Comparison of ENCODE assay signal across 1 cellular context in genomic region chr20:33810885-33811762, GRCh38.
TF ChIP-seq lines count a peak whose summit lies in the region.

Gene CHMP4B (plus strand): TSS chr20:33811348. CDS start chr20:33811469, 121 bp downstream.

TF ChIP-seq in HepG2, 621 proteins besides CTCF, POLR2A, EP300 and RAD21 (continued from another document and continues in another):
- peak; percentile 63 for TF ChIP-seq FOXP4 (CRISPR knock-in tag; IDR thresholded peaks at IDR 0.05)
- peak; percentile 9; the same call in 1 of the 2 replicates for TF ChIP-seq GLI4 (CRISPR knock-in tag; IDR thresholded peaks at IDR 0.05; ENCODE audit: borderline replicate concordance)
- peak; percentile 51; the same call in 1 of the 2 replicates for TF ChIP-seq ZBTB26 (CRISPR knock-in tag; IDR thresholded peaks at IDR 0.05; ENCODE audit: borderline replicate concordance)
- TF ChIP-seq MXD1 (CRISPR knock-in tag; IDR thresholded peaks at IDR 0.05): peak; percentile 50; the same call in 1 of the 2 replicates
- TF ChIP-seq ZNF329 (CRISPR knock-in tag; IDR thresholded peaks at IDR 0.05; ENCODE audit: low read depth): peak; percentile 74; the same call in 1 of the 2 replicates
- TF ChIP-seq ZNF724P (CRISPR knock-in tag; IDR thresholded peaks at IDR 0.05; ENCODE audit: borderline replicate concordance): no peak
- TF ChIP-seq SMAD3 (CRISPR knock-in tag; IDR thresholded peaks at IDR 0.05): peak; percentile 95
- peak; percentile 87; the same call in 1 of the 2 replicates for TF ChIP-seq RELA (CRISPR knock-in tag; IDR thresholded peaks at IDR 0.05)
- no peak for TF ChIP-seq BCLAF1 (IDR thresholded peaks at IDR 0.05)
- TF ChIP-seq RBM39 (IDR thresholded peaks at IDR 0.05; ENCODE audit: low read depth, low read length, poor library complexity, severe bottlenecking): peak; percentile 72
- TF ChIP-seq PRDM4 (CRISPR knock-in tag; IDR thresholded peaks at IDR 0.05; ENCODE audit: borderline replicate concordance): no peak
- no peak for TF ChIP-seq ZNF562 (CRISPR knock-in tag; IDR thresholded peaks at IDR 0.05; ENCODE audit: borderline replicate concordance)
- no peak; the same call in 1 of the 2 replicates for TF ChIP-seq ATF7-NPFF (CRISPR knock-in tag; IDR thresholded peaks at IDR 0.05; ENCODE audit: low read depth)
- TF ChIP-seq SIN3A (IDR thresholded peaks at IDR 0.05; ENCODE audit: borderline replicate concordance, low read depth, low read length): peak; percentile 84
- no peak for TF ChIP-seq ZKSCAN8 (CRISPR knock-in tag; IDR thresholded peaks at IDR 0.05; ENCODE audit: borderline replicate concordance)
- no peak for TF ChIP-seq GPN1 (CRISPR knock-in tag; IDR thresholded peaks at IDR 0.05; ENCODE audit: borderline replicate concordance)
- 0 out of 2 replicates have a peak, but pooled peaks have one; percentile 29 for TF ChIP-seq HNRNPUL1 (IDR thresholded peaks at IDR 0.05; ENCODE audit: low read depth, low read length)
- TF ChIP-seq ZNF34 (CRISPR knock-in tag; IDR thresholded peaks at IDR 0.05; ENCODE audit: borderline replicate concordance): peak; percentile 94
- TF ChIP-seq ZUFSP (CRISPR knock-in tag; IDR thresholded peaks at IDR 0.05; ENCODE audit: borderline replicate concordance): no peak
- TF ChIP-seq ZBTB10 (CRISPR knock-in tag; IDR thresholded peaks at IDR 0.05; ENCODE audit: borderline replicate concordance): no peak
- TF ChIP-seq ATF7 (IDR thresholded peaks at IDR 0.05): no peak
- TF ChIP-seq ATF7 (CRISPR knock-in tag; IDR thresholded peaks at IDR 0.05): no peak
- TF ChIP-seq TFDP2 (CRISPR knock-in tag; IDR thresholded peaks at IDR 0.05): peak; percentile 94
- TF ChIP-seq GTF2F1 (IDR thresholded peaks at IDR 0.05; ENCODE audit: low read length): no peak
- no peak for TF ChIP-seq KLF9 (CRISPR knock-in tag; IDR thresholded peaks at IDR 0.05; ENCODE audit: low read depth)
- TF ChIP-seq ZNF652 (CRISPR knock-in tag; IDR thresholded peaks at IDR 0.05; ENCODE audit: borderline replicate concordance, low read depth): no peak; the same call in 1 of the 2 replicates
- TF ChIP-seq ZBTB1 (CRISPR knock-in tag; IDR thresholded peaks at IDR 0.05; ENCODE audit: borderline replicate concordance): no peak; the same call in 1 of the 2 replicates
- TF ChIP-seq MTF2 (CRISPR knock-in tag; IDR thresholded peaks at IDR 0.05; ENCODE audit: borderline replicate concordance): no peak
- TF ChIP-seq ZNF746 (CRISPR knock-in tag; IDR thresholded peaks at IDR 0.05): peak; percentile 77; the same call in 1 of the 2 replicates
- TF ChIP-seq HDAC6 (IDR thresholded peaks at IDR 0.05; ENCODE audit: low read depth, low read length): no peak
- TF ChIP-seq NFKBIZ (CRISPR knock-in tag; IDR thresholded peaks at IDR 0.05): peak; percentile 79
- peak; percentile 92; the same call in 1 of the 2 replicates for TF ChIP-seq HNF1B (CRISPR knock-in tag; IDR thresholded peaks at IDR 0.05)
- peak; percentile 91 for TF ChIP-seq ZNF761 (CRISPR knock-in tag; conservative IDR thresholded peaks at IDR 0.05)
- TF ChIP-seq MAF1 (CRISPR knock-in tag; IDR thresholded peaks at IDR 0.05; ENCODE audit: borderline replicate concordance): no peak; the same call in 1 of the 2 replicates
- TF ChIP-seq GMEB1 (CRISPR knock-in tag; IDR thresholded peaks at IDR 0.05; ENCODE audit: borderline replicate concordance): peak; percentile 97
- no peak for TF ChIP-seq ZFP36L1 (CRISPR knock-in tag; IDR thresholded peaks at IDR 0.05)
- TF ChIP-seq TOPORS (CRISPR knock-in tag; IDR thresholded peaks at IDR 0.05): no peak
- peak; percentile 98 for TF ChIP-seq SPEN (CRISPR knock-in tag; IDR thresholded peaks at IDR 0.05; ENCODE audit: low read depth)
- TF ChIP-seq POGZ (CRISPR knock-in tag; IDR thresholded peaks at IDR 0.05): peak; percentile 90
- peak; percentile 95 for TF ChIP-seq TEAD3 (CRISPR knock-in tag; optimal IDR thresholded peaks at IDR 0.05; ENCODE audit: borderline replicate concordance)
- TF ChIP-seq MAZ (IDR thresholded peaks at IDR 0.05; ENCODE audit: borderline replicate concordance, low read depth, low read length): peak; percentile 98
- peak; percentile 95 for TF ChIP-seq MAZ (CRISPR knock-in tag; IDR thresholded peaks at IDR 0.05; ENCODE audit: low read depth)
